In the genomic region with DNA sequence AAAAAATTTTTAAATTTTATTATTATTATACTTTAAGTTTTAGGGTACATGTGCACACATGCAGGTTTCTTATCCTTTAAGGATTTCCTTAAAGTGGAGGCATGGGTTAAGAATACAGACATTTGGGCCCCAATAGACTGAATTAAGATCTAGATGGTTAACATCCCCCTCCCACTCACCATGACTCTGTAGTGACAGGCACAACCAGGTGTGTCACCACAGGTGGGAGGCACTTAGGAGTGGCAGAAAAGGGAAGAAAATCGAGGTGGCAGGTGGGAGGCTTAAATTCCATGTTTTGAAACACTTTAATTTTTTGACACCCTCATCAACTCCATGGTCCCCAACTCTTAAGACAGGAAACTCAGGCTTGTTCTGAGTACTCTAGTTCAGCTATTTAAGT, we compare ENCODE assay signal across 25 cellular contexts. TPM values are rescaled to one million over a fixed set of nuclear protein-coding genes. Genes with fewer than 3 reads are reported as not detected.
DNase-seq lines count a peak whose midpoint lies in the region; ATAC-seq and TF ChIP-seq lines count a peak whose summit lies in the region.
"Had no signal": no experiment of that assay in that cellular context is flagged by ENCODE, and none has a peak within 500 bp of the region (broad histone marks: within the 10 kb centered on the region; RNA-seq: fewer than 3 reads in every experiment).

No MANE protein-coding gene starts in this region.

- H3K4me1 Mint-ChIP-seq in naive thymus-derived CD8-positive, alpha-beta T cell, result peaks cover 15 to 40% (median 36%) of the 10 kb centered on the region in 4 donors
- H3K4me1 Mint-ChIP-seq: endodermal cell, nephron progenitor cell had no signal

- H3K4me3 ChIP-seq in aorta (ENCODE audit: low read length in 2 of 2) (no peak overlapping the region), BE2C (ENCODE audit: low read depth, low read length) (no peak overlapping the region)
- H3K4me3 ChIP-seq: A549, adrenal gland, body of pancreas, left lung, SJSA1, transverse colon had no signal

- H3K27me3 Mint-ChIP-seq in naive thymus-derived CD8-positive, alpha-beta T cell, result no peaks in the 10 kb centered on the region
- H3K27me3 Mint-ChIP-seq: CD4-positive, alpha-beta T cell; dendritic cell treated with granulocyte-macrophage colony-stimulating factor and Interleukin-4, amounts not matched to agents 40 ng/mL and 50 ng/mL, for 4 days had no signal

- H3K9me3 ChIP-seq in aorta (ENCODE audit: control insufficient read depth, low read length) (no peaks in the 10 kb centered on the region), BE2C (no peaks in the 10 kb centered on the region)
- H3K9me3 ChIP-seq: A549, adrenal gland, body of pancreas, left lung, SJSA1, transverse colon had no signal

- peak; percentile 49 for DNase-seq in NCI-H748 (lab: John Stamatoyannopoulos, UW; ENCODE audit: unreplicated experiment)
- no peak for DNase-seq in NCI-H748 treated with DMSO at 0.1 percent for 48 hours (lab: John Stamatoyannopoulos, UW)
- DNase-seq in stimulated activated CD4-positive, alpha-beta T cell treated with anti-CD3 and anti-CD28 coated beads, Interleukin-2, amount 100 ng/mL, for 4 hours (ENCODE audit: low read depth), result peak; percentile 36
- no peak for DNase-seq in stimulated activated CD4-positive, alpha-beta T cell treated with anti-CD3 and anti-CD28 coated beads, Interleukin-1b, Interleukin-23, amount 100 ng/mL, for 48 hours
- peak; percentile 67 for DNase-seq in NCI-H69 (lab: John Stamatoyannopoulos, UW)
- DNase-seq in naive thymus-derived CD8-positive, alpha-beta T cell, result no peak
- DNase-seq in aorta, result no peak
- DNase-seq in BE2C, result no peak
- DNase-seq: activated CD4-positive, alpha-beta T cell treated with anti-CD3 and anti-CD28 coated beads, Interleukin-2, amount 10 ng/mL, durations not matched to agents 7 days and 5 days; adrenal gland; body of pancreas; CD4-positive, alpha-beta T cell; endodermal cell; HCEC 1CT; left lung; NCI-H226; nephron progenitor cell; T-helper 9 cell; transverse colon had no signal

- H3K27me3 ChIP-seq in aorta (ENCODE audit: control insufficient read depth in 1 of 2, insufficient read depth in 2 of 2, low read length in 1 of 2) (no peaks in the 10 kb centered on the region), BE2C (no peaks in the 10 kb centered on the region)
- H3K27me3 ChIP-seq: adrenal gland, body of pancreas, left lung, SJSA1, transverse colon had no signal

- no peaks in the 10 kb centered on the region for H3K36me3 Mint-ChIP-seq in naive thymus-derived CD8-positive, alpha-beta T cell
- H3K36me3 Mint-ChIP-seq: memory B cell had no signal

- ATAC-seq in naive thymus-derived CD8-positive, alpha-beta T cell, result no peak
- ATAC-seq in aorta (ENCODE audit: low FRiP score), result no peak
- ATAC-seq: A549, body of pancreas, left lung had no signal

- 44 to 53% methylated on average over 1 of the region's 1 CpG for WGBS in aorta, 2 donors

- intact Hi-C loops in aorta (cut with DNase I), result no loop called here

- no peak for TF ChIP-seq CTCF in BE2C (IDR thresholded peaks at IDR 0.05; ENCODE audit: low read depth, low read length)

- H3K9me3 Mint-ChIP-seq in naive thymus-derived CD8-positive, alpha-beta T cell, result peaks cover 0 to 10% (median 0%) of the 10 kb centered on the region in 9 donors
- H3K9me3 Mint-ChIP-seq: CD4-positive, alpha-beta T cell; central memory CD8-positive, alpha-beta T cell; dendritic cell treated with granulocyte-macrophage colony-stimulating factor and Interleukin-4, amounts not matched to agents 40 ng/mL and 50 ng/mL, for 4 days; endodermal cell; nephron progenitor cell had no signal

- peak overlapping the region in 7 of 10 donors; percentile 15 to 85 (median 40) for H3K27ac Mint-ChIP-seq in naive thymus-derived CD8-positive, alpha-beta T cell
- H3K27ac Mint-ChIP-seq: activated CD4-positive, alpha-beta T cell treated with anti-CD3 and anti-CD28 coated beads, Interleukin-2, amount 10 ng/mL, durations not matched to agents 7 days and 5 days; CD4-positive, alpha-beta T cell; dendritic cell treated with granulocyte-macrophage colony-stimulating factor and Interleukin-4, amounts not matched to agents 40 ng/mL and 50 ng/mL, for 4 days; endodermal cell; memory B cell; nephron progenitor cell had no signal

- peak overlapping the region in 1 of 10 donors; percentile 43 for H3K4me3 Mint-ChIP-seq in naive thymus-derived CD8-positive, alpha-beta T cell
- H3K4me3 Mint-ChIP-seq: activated CD4-positive, alpha-beta T cell treated with anti-CD3 and anti-CD28 coated beads, Interleukin-2, amount 10 ng/mL, durations not matched to agents 7 days and 5 days; CD4-positive, alpha-beta T cell; central memory CD8-positive, alpha-beta T cell; dendritic cell treated with granulocyte-macrophage colony-stimulating factor and Interleukin-4, amounts not matched to agents 40 ng/mL and 50 ng/mL, for 4 days; endodermal cell; memory B cell; nephron progenitor cell had no signal

- no peaks in the 10 kb centered on the region for H3K36me3 ChIP-seq in aorta (ENCODE audit: control insufficient read depth in 1 of 2, insufficient read depth in 2 of 2, low read length in 1 of 2)
- no peaks in the 10 kb centered on the region for H3K36me3 ChIP-seq in BE2C
- H3K36me3 ChIP-seq: adrenal gland, left lung, SJSA1, transverse colon had no signal

- no peak overlapping the region for H3K27ac ChIP-seq in aorta (ENCODE audit: low read depth in 1 of 2, low read length in 2 of 2)
- H3K27ac ChIP-seq: A549, adrenal gland, body of pancreas, left lung, SJSA1, transverse colon had no signal

- H3K4me1 ChIP-seq in aorta (ENCODE audit: control insufficient read depth in 1 of 2, insufficient read depth in 2 of 2, low read length in 2 of 2) (no peaks in the 10 kb centered on the region), BE2C (no peaks in the 10 kb centered on the region)
- H3K4me1 ChIP-seq: A549, adrenal gland, body of pancreas, left lung, SJSA1, transverse colon had no signal

- POLR2A ChIA-PET in naive thymus-derived CD8-positive, alpha-beta T cell (lab: Charles Lee), result no interaction called here

RNA-seq across cellular contexts. Expression of a gene that starts 37.6 kb away (rescaled TPM):
- 1 to 10 TPM; 1.1 to 1.6 TPM for total RNA-seq in naive thymus-derived CD8-positive, alpha-beta T cell
- 1 to 10 TPM in 1 of 3 donors, under 1 TPM in 2; 0.25 to 4.2 (median 0.95) TPM for polyA plus RNA-seq in naive thymus-derived CD8-positive, alpha-beta T cell
- 1 to 10 TPM in 1 of 2 donors, under 1 TPM in 1; 0.88 to 3.4 TPM for total RNA-seq in aorta
- polyA plus RNA-seq in aorta, result 1 to 10 TPM in 1 of 2 donors, under 1 TPM in 1; 0.38 to 1.6 TPM
- 0.71 TPM for polyA plus RNA-seq in BE2C (2012; ENCODE audit: insufficient read depth, insufficient read length, low read depth)
- total RNA-seq: RPMI7951 had no signal

Comparison
In these comparisons a context has a peak if more than half of its experiments do, and no peak if none do; other contexts are left out.
1. DNase-seq: peak in NCI-H748 (single experiment), stimulated activated CD4-positive, alpha-beta T cell treated with anti-CD3 and anti-CD28 coated beads, Interleukin-2, amount 100 ng/mL, for 4 hours (single experiment) and NCI-H69 (single experiment); none in NCI-H748 treated with DMSO at 0.1 percent for 48 hours (single experiment), stimulated activated CD4-positive, alpha-beta T cell treated with anti-CD3 and anti-CD28 coated beads, Interleukin-1b, Interleukin-23, amount 100 ng/mL, for 48 hours (single experiment), naive thymus-derived CD8-positive, alpha-beta T cell (0 of 10), aorta (0 of 2) and BE2C (single experiment).